9 cellular contexts compared by ENCODE assay signal in the genomic region with DNA sequence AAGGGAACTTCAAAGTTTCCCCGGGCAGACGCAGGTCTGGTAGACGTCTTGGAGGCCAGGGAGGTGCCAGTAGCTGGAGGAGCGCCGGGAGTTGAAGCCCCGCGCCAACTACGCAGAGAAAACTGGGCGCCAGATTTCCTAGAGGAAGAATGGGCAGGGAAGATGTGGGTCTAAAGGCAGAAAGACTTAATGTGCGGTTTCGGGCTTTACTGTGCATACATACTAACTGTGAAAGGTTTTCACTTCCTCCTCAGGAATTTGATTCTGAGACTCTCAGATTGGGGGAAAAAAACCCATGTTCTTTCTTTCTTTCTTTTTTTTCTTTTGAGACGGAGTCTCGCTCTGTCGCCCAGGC. TPM values are rescaled to one million over a fixed set of nuclear protein-coding genes. Genes with fewer than 3 reads are reported as not detected.
A peak's percentile ranks its signal among the peaks of the same experiment; 100 is the strongest.
DNase-seq lines count a peak whose midpoint lies in the region; ATAC-seq and TF ChIP-seq lines count a peak whose summit lies in the region.
"Had no signal": no experiment of that assay in that cellular context is flagged by ENCODE, and none has a peak within 500 bp of the region (broad histone marks: within the 10 kb centered on the region; RNA-seq: fewer than 3 reads in every experiment).

No MANE protein-coding gene starts in this region.

- peak; percentile 45 for ATAC-seq in GM19395 (IDR thresholded peaks at IDR 0.05; ENCODE audit: unreplicated experiment)
- ATAC-seq in HG02571 (IDR thresholded peaks at IDR 0.05; ENCODE audit: unreplicated experiment) = no peak

- TF ChIP-seq CTCF in A673 (conservative IDR thresholded peaks at IDR 0.05; ENCODE audit: low read depth, low read length) (no peak), foreskin fibroblast (IDR thresholded peaks at IDR 0.05; ENCODE audit: low read depth, low read length) (no peak), uterus (IDR thresholded peaks at IDR 0.05) (no peak)

- H3K4me3 ChIP-seq in A673 (ENCODE audit: low read depth, low read length, poor library complexity, severe bottlenecking) (peak overlapping the region; percentile 76), foreskin fibroblast (ENCODE audit: low read depth in 1 of 2, low read length in 2 of 2) (peak overlapping the region; percentile 79 to 93), uterus (peak overlapping the region; percentile 74 to 77)

- H3K9me3 ChIP-seq in A673 (ENCODE audit: low read depth, low read length, poor library complexity, severe bottlenecking) = no peaks in the 10 kb centered on the region
- no peaks in the 10 kb centered on the region for H3K9me3 ChIP-seq in uterus

- DNase-seq in A673 (ENCODE audit: low spot score) (no peak), foreskin fibroblast (no peak), uterus (no peak), NCI-H2196 (lab: John Stamatoyannopoulos, UW; ENCODE audit: unreplicated experiment) (no peak), NCI-H1105 (lab: John Stamatoyannopoulos, UW) (no peak)

- H3K27ac Mint-ChIP-seq in IgD-negative memory B cell = peak overlapping the region; percentile 67 to 94 (median 90)

- H3K27ac ChIP-seq in A673 (ENCODE audit: low read depth, low read length, poor library complexity, severe bottlenecking) (no peak overlapping the region), uterus (peak overlapping the region in 1 of 2 donors; percentile 71)
- H3K27ac ChIP-seq: cardiac muscle cell had no signal

- intact Hi-C loops in A673 (cut with micrococcal nuclease; ENCODE audit: unreplicated experiment) (no loop called here), uterus (cut with DNase I; ENCODE audit: low total_unique reads) (no loop called here)

- peak overlapping the region; percentile 80 to 94 (median 88) for H3K4me3 Mint-ChIP-seq in IgD-negative memory B cell

- H3K4me1 Mint-ChIP-seq in IgD-negative memory B cell = peaks cover 9 to 20% (median 15%) of the 10 kb centered on the region in 3 donors

- H3K9me3 Mint-ChIP-seq in IgD-negative memory B cell = no peaks in the 10 kb centered on the region

- BruUV-seq in A673 (replicated peaks; lab: Mats Ljungman, UMichigan) = no TSS peak

- H3K4me1 ChIP-seq in A673 (ENCODE audit: insufficient read depth, low read length, poor library complexity, severe bottlenecking) (no peaks in the 10 kb centered on the region), uterus (peaks cover 0 to 10% of the 10 kb centered on the region in 2 donors)

- CTCF ChIA-PET in A673 (lab: Charles Lee) = no interaction called here

- H3K36me3 Mint-ChIP-seq in IgD-negative memory B cell = peaks cover 10% of the 10 kb centered on the region

- POLR2A ChIA-PET in A673 (lab: Charles Lee; ENCODE audit: low non-redundant PET) = no interaction called here

- no peak for TF ChIP-seq POLR2A in uterus (IDR thresholded peaks at IDR 0.05)

- no peaks in the 10 kb centered on the region for H3K27me3 Mint-ChIP-seq in IgD-negative memory B cell

- no peaks in the 10 kb centered on the region for H3K27me3 ChIP-seq in A673 (replicated peaks; ENCODE audit: insufficient read depth, low read depth, low read length, poor library complexity)
- no peaks in the 10 kb centered on the region for H3K27me3 ChIP-seq in uterus

- H3K36me3 ChIP-seq in A673 (ENCODE audit: insufficient read depth, low read length, poor library complexity, severe bottlenecking) = peaks cover 7% of the 10 kb centered on the region
- H3K36me3 ChIP-seq in uterus = no peaks in the 10 kb centered on the region
- H3K36me3 ChIP-seq: cardiac muscle cell had no signal

RNA-seq across cellular contexts. Expression of gene ZNF287, which starts 0.3 kb away (rescaled TPM):
- total RNA-seq in A673 (2021) (10.0 and 13.7 TPM in 2 replicates), uterus (10 to 100 TPM in 1 of 4 donors, 1 to 10 TPM in 3; 4.6 to 29.5 (median 5.4) TPM)
- 6.2 TPM for polyA plus RNA-seq in IgD-negative memory B cell
